In the genomic region with DNA sequence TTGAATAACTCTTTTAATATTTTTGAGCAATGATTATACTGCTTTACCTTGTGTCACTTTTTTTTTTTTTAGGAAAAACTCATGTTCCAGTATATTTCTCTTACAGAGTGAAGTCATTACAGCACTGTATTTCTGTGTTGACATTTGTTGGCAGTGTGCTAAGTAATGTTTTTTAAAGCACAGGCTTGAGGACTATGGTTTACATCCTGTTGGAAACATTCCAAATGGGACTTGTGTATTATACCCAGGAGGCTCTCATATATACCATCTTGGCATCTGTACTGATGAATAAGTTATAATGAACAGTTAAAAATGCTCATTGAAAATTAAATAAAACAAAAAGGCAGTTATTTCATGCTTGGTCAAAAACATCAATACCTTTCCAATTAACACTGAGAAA, we compare ENCODE assay signal across 22 cellular contexts. TPM values are rescaled to one million over a fixed set of nuclear protein-coding genes. Genes with fewer than 3 reads are reported as not detected.
DNase-seq lines count a peak whose midpoint lies in the region; ATAC-seq and TF ChIP-seq lines count a peak whose summit lies in the region.
"Had no signal": no experiment of that assay in that cellular context is flagged by ENCODE, and none has a peak within 500 bp of the region (broad histone marks: within the 10 kb centered on the region; RNA-seq: fewer than 3 reads in every experiment).

No MANE protein-coding gene starts in this region.

- no peak for TF ChIP-seq CTCF in VCaP (conservative IDR thresholded peaks at IDR 0.05)

- peak; percentile 36 to 59 for DNase-seq in NCI-H2081 (lab: John Stamatoyannopoulos, UW)
- DNase-seq in NCI-H2081 treated with DMSO at 0.1 percent for 48 hours (lab: John Stamatoyannopoulos, UW), result no peak
- peak; percentile 15 for DNase-seq in M059J (ENCODE audit: low read depth)
- DNase-seq in mesenchymal stem cell, result peak; percentile 35
- no peak for DNase-seq in T-helper 2 cell treated with Interferon-gamma antibody and Interleukin-4, amounts not matched to agents 5 μg/mL and 100 μg/mL, for 36 hours (ENCODE audit: low spot score)
- DNase-seq in NOMO-1 (lab: John Stamatoyannopoulos, UW; ENCODE audit: unreplicated experiment in 2 of 2), result no peak
- DNase-seq: activated B cell treated with CpG ODN at 0.5 μM for 24 hours; activated CD8-positive, alpha-beta memory T cell treated with anti-CD3 and anti-CD28 coated beads for 24 hours; C1 segment of cervical spinal cord; dorsolateral prefrontal cortex; head of caudate nucleus; Kasumi-1; NCI-H1694; nucleus accumbens; right lobe of liver; stimulated activated CD4-positive, alpha-beta T cell treated with anti-CD3 and anti-CD28 coated beads, Interleukin-2, amount 100 ng/mL, for 24 hours; stimulated activated naive CD8-positive, alpha-beta T cell treated with anti-CD3 and anti-CD28 coated beads, Interleukin-15, amount 100 ng/mL, for 72 hours; upper lobe of left lung had no signal

- H2BK15ac ChIP-seq in mesenchymal stem cell (ENCODE audit: low read depth, poor library complexity, severe bottlenecking), result no peak overlapping the region

- H2AFZ ChIP-seq in mesenchymal stem cell (ENCODE audit: low read depth, low read length), result no peak overlapping the region

- no peak overlapping the region for H3K23ac ChIP-seq in mesenchymal stem cell (ENCODE audit: low read length in 2 of 2)

- no peak overlapping the region for H3K9ac ChIP-seq in mesenchymal stem cell (ENCODE audit: low read length)

- H3K4me3 ChIP-seq in mesenchymal stem cell (ENCODE audit: insufficient read depth in 1 of 2, low read depth in 1 of 2, low read length in 2 of 2), result no peak overlapping the region
- H3K4me3 ChIP-seq: breast epithelium, dorsolateral prefrontal cortex, right lobe of liver, upper lobe of left lung had no signal

- no peak overlapping the region for H4K91ac ChIP-seq in mesenchymal stem cell (ENCODE audit: low read length)

- no peaks in the 10 kb centered on the region for H3K9me3 ChIP-seq in mesenchymal stem cell (ENCODE audit: control insufficient read depth, low read length)
- H3K9me3 ChIP-seq: breast epithelium, right lobe of liver, upper lobe of left lung had no signal

- no peak overlapping the region for H3K4me2 ChIP-seq in mesenchymal stem cell (ENCODE audit: low read length, poor library complexity, severe bottlenecking)

- peaks cover 3% of the 10 kb centered on the region for H3K4me1 Mint-ChIP-seq in T-helper 2 cell treated with Interferon-gamma antibody and Interleukin-4, amounts not matched to agents 5 μg/mL and 100 μg/mL, for 36 hours (ENCODE audit: low read depth)
- H3K4me1 Mint-ChIP-seq: activated B cell treated with CpG ODN at 0.5 μM for 24 hours; stimulated activated naive CD8-positive, alpha-beta T cell treated with anti-CD3 and anti-CD28 coated beads, Interleukin-15, amount 100 ng/mL, for 72 hours had no signal

- peaks cover 5% of the 10 kb centered on the region for H3K36me3 Mint-ChIP-seq in T-helper 2 cell treated with Interferon-gamma antibody and Interleukin-4, amounts not matched to agents 5 μg/mL and 100 μg/mL, for 36 hours (ENCODE audit: low read depth)

- no peak overlapping the region for H3K18ac ChIP-seq in mesenchymal stem cell (ENCODE audit: low read depth in 1 of 2, low read length in 2 of 2)

- H2BK5ac ChIP-seq in mesenchymal stem cell (ENCODE audit: low read depth, low read length, poor library complexity, severe bottlenecking), result no peak overlapping the region

- no peak for ATAC-seq in GM19351 (IDR thresholded peaks at IDR 0.05; ENCODE audit: unreplicated experiment)
- ATAC-seq: esophagus mucosa; right lobe of liver; stimulated activated naive CD8-positive, alpha-beta T cell treated with anti-CD3 and anti-CD28 coated beads, Interleukin-15, amount 100 ng/mL, for 72 hours had no signal

- H3K27ac Mint-ChIP-seq in T-helper 2 cell treated with Interferon-gamma antibody and Interleukin-4, amounts not matched to agents 5 μg/mL and 100 μg/mL, for 36 hours, result no peak overlapping the region
- H3K27ac Mint-ChIP-seq: activated B cell treated with CpG ODN at 0.5 μM for 24 hours; stimulated activated naive CD8-positive, alpha-beta T cell treated with anti-CD3 and anti-CD28 coated beads, Interleukin-15, amount 100 ng/mL, for 72 hours had no signal

- no peak overlapping the region for H2BK120ac ChIP-seq in mesenchymal stem cell (ENCODE audit: low read depth, low read length)

- no peaks in the 10 kb centered on the region for H3K27me3 Mint-ChIP-seq in T-helper 2 cell treated with Interferon-gamma antibody and Interleukin-4, amounts not matched to agents 5 μg/mL and 100 μg/mL, for 36 hours (ENCODE audit: low read depth)
- H3K27me3 Mint-ChIP-seq: activated B cell treated with CpG ODN at 0.5 μM for 24 hours; stimulated activated naive CD8-positive, alpha-beta T cell treated with anti-CD3 and anti-CD28 coated beads, Interleukin-15, amount 100 ng/mL, for 72 hours had no signal

- no peaks in the 10 kb centered on the region for H3K4me1 ChIP-seq in mesenchymal stem cell (ENCODE audit: control insufficient read depth, insufficient read depth, low read depth, low read length)
- H3K4me1 ChIP-seq: breast epithelium, right lobe of liver had no signal

- 0 out of 2 replicates have a peak overlapping the region, but pooled peaks have one; percentile 3 for H3K27ac ChIP-seq in VCaP
- H3K27ac ChIP-seq in mesenchymal stem cell (ENCODE audit: low read length, poor library complexity, severe bottlenecking), result no peak overlapping the region
- H3K27ac ChIP-seq: breast epithelium, dorsolateral prefrontal cortex, right lobe of liver, upper lobe of left lung had no signal

- no peaks in the 10 kb centered on the region for H3K9me3 Mint-ChIP-seq in T-helper 2 cell treated with Interferon-gamma antibody and Interleukin-4, amounts not matched to agents 5 μg/mL and 100 μg/mL, for 36 hours
- H3K9me3 Mint-ChIP-seq: activated B cell treated with CpG ODN at 0.5 μM for 24 hours; stimulated activated naive CD8-positive, alpha-beta T cell treated with anti-CD3 and anti-CD28 coated beads, Interleukin-15, amount 100 ng/mL, for 72 hours had no signal

- no peak overlapping the region for H2BK12ac ChIP-seq in mesenchymal stem cell (ENCODE audit: low read length in 2 of 2)

- no peaks in the 10 kb centered on the region for H3K36me3 ChIP-seq in mesenchymal stem cell (ENCODE audit: control insufficient read depth in 1 of 2, insufficient read depth in 2 of 2, low read depth in 1 of 2, low read length in 2 of 2)

- H3K14ac ChIP-seq in mesenchymal stem cell (ENCODE audit: low read length in 2 of 2), result no peak overlapping the region

- H3K27me3 ChIP-seq in mesenchymal stem cell (ENCODE audit: control insufficient read depth in 1 of 2, insufficient read depth in 1 of 2, low read length in 2 of 2), result no peaks in the 10 kb centered on the region
- H3K27me3 ChIP-seq: breast epithelium, dorsolateral prefrontal cortex, right lobe of liver, upper lobe of left lung had no signal

- H3K4me3 Mint-ChIP-seq in T-helper 2 cell treated with Interferon-gamma antibody and Interleukin-4, amounts not matched to agents 5 μg/mL and 100 μg/mL, for 36 hours, result no peak overlapping the region
- H3K4me3 Mint-ChIP-seq: activated B cell treated with CpG ODN at 0.5 μM for 24 hours; stimulated activated naive CD8-positive, alpha-beta T cell treated with anti-CD3 and anti-CD28 coated beads, Interleukin-15, amount 100 ng/mL, for 72 hours had no signal

- H2AK5ac ChIP-seq in mesenchymal stem cell (ENCODE audit: low read length, severe bottlenecking), result no peak overlapping the region

- no peaks in the 10 kb centered on the region for H3K79me1 ChIP-seq in mesenchymal stem cell (replicated peaks; ENCODE audit: low read length, poor library complexity, severe bottlenecking)

- H3K4ac ChIP-seq in mesenchymal stem cell (ENCODE audit: low read depth in 1 of 2, low read length in 2 of 2), result no peak overlapping the region

- no peak overlapping the region for H4K8ac ChIP-seq in mesenchymal stem cell (ENCODE audit: low read length)

RNA-seq across cellular contexts. Expression of a gene that starts 33.8 kb away (rescaled TPM):
- total RNA-seq in M059J (2014; rRNA removed; shearing (Covaris generic)), result 9.7 and 10.0 TPM in 2 replicates
- polyA plus RNA-seq in mesenchymal stem cell (2013, experiment 1 of 2), result 6.9 TPM
- polyA plus RNA-seq in mesenchymal stem cell (2013, experiment 2 of 2), result 6.7 TPM

RNA-seq across cellular contexts. Expression of a gene that starts 34.1 kb away (rescaled TPM):
- 20.3 and 29.0 TPM in 2 replicates for total RNA-seq in M059J (2014; rRNA removed; shearing (Covaris generic))
- 13.2 TPM for polyA plus RNA-seq in mesenchymal stem cell (2013, experiment 1 of 2)
- 14.6 TPM for polyA plus RNA-seq in mesenchymal stem cell (2013, experiment 2 of 2)

Comparison
In these comparisons a context has a peak if more than half of its experiments do, and no peak if none do; other contexts are left out.
1. DNase-seq: peak in NCI-H2081 (2 of 2), M059J (single experiment) and mesenchymal stem cell (single experiment); none in NCI-H2081 treated with DMSO at 0.1 percent for 48 hours (single experiment), T-helper 2 cell treated with Interferon-gamma antibody and Interleukin-4, amounts not matched to agents 5 μg/mL and 100 μg/mL, for 36 hours (single experiment) and NOMO-1 (0 of 2).